Comparison of ENCODE assay signal across 8 cellular contexts in genomic region chr6:30571085-30572077, GRCh38. TPM values are rescaled to one million over a fixed set of nuclear protein-coding genes. Genes with fewer than 3 reads are reported as not detected.
DNase-seq lines count a peak whose midpoint lies in the region; ATAC-seq and TF ChIP-seq lines count a peak whose summit lies in the region.

ABCF1 (plus strand) TSS chr6:30571442; CDS start chr6:30571488, 46 bp downstream.

- H3K27me3 ChIP-seq in Karpas-422 (ENCODE audit: low read length) (no peaks in the 10 kb centered on the region), esophagus muscularis mucosa (no peaks in the 10 kb centered on the region)

- H3K4me3 ChIP-seq in Karpas-422 (ENCODE audit: low read length) (peak within 1 kb of the TSS; percentile 84), esophagus muscularis mucosa (peak within 1 kb of the TSS; percentile 76 to 85 (median 77))

- TF ChIP-seq EP300 in esophagus muscularis mucosa (IDR thresholded peaks at IDR 0.05) = no peak

- H3K27ac ChIP-seq in Karpas-422 (ENCODE audit: low read length) (peak within 1 kb of the TSS; percentile 57), esophagus muscularis mucosa (replicated peaks in 1 of 4) (peak within 1 kb of the TSS; percentile 88 to 92 (median 92))

- no peaks in the 10 kb centered on the region for H3K9me2 ChIP-seq in Karpas-422 (replicated peaks; ENCODE audit: insufficient read depth, low read length)

- peak; percentile 96 for ATAC-seq in GM21825 (IDR thresholded peaks at IDR 0.05; ENCODE audit: unreplicated experiment)

- H3K9me3 ChIP-seq in Karpas-422 (ENCODE audit: low read length) (no peaks in the 10 kb centered on the region), esophagus muscularis mucosa (no peaks in the 10 kb centered on the region)

- H3K79me2 ChIP-seq in Karpas-422 (ENCODE audit: low read length) = peaks cover 48% of the 10 kb centered on the region

- DNase-seq in DMS79 treated with DMSO at 0.1 percent for 48 hours (lab: John Stamatoyannopoulos, UW) (peak; percentile 91), Karpas-422 (peak; percentile 99), RKO (ENCODE audit: low spot score) (peak; percentile 96), activated T-helper 1 cell treated with Interleukin-2 at 50 U/mL for 16 hours (ENCODE audit: low read depth) (peak; percentile 100), esophagus muscularis mucosa (ENCODE audit: extremely low spot score) (peak; percentile 99), myocyte (ENCODE audit: low read depth) (peak; percentile 97)
- DNase-seq in stimulated activated CD8-positive, alpha-beta memory T cell treated with anti-CD3 and anti-CD28 coated beads, Interleukin-7, amount 100 ng/mL, for 48 hours (ENCODE audit: extremely low read depth in 1 of 2, low read depth in 1 of 2) = peak; percentile 96 to 97

- peak in 1 of 3 experiments; percentile 21 for TF ChIP-seq CTCF in esophagus muscularis mucosa (IDR thresholded peaks at IDR 0.05)

- H3K4me1 ChIP-seq in Karpas-422 (ENCODE audit: low read length) = peaks cover 37% of the 10 kb centered on the region
- H3K4me1 ChIP-seq in esophagus muscularis mucosa = peaks cover 25 to 53% (median 40%) of the 10 kb centered on the region in 4 donors

- H2AFZ ChIP-seq in Karpas-422 (ENCODE audit: low read length) = peak within 1 kb of the TSS; percentile 57

- TF ChIP-seq POLR2A in esophagus muscularis mucosa (IDR thresholded peaks at IDR 0.05; ENCODE audit: low read depth) = peak; percentile 39

- H3K4me2 ChIP-seq in Karpas-422 (ENCODE audit: low read depth, low read length, poor library complexity, severe bottlenecking) = peak within 1 kb of the TSS; percentile 83

- under 1% methylated on average over 51 of the region's 67 CpGs for WGBS in esophagus muscularis mucosa

- peak within 1 kb of the TSS; percentile 86 for H3K9ac ChIP-seq in Karpas-422 (ENCODE audit: low read length)

- intact Hi-C loops in esophagus muscularis mucosa (cut with DNase I) = loop anchor here (2.0 kb wide), 1 partner anchor 15 kb away; the partner anchor contains the start of genes GNL1 and PRR3

- peaks cover 5% of the 10 kb centered on the region; the same call in 1 of the 2 replicates for H3K36me3 ChIP-seq in Karpas-422 (ENCODE audit: insufficient read depth, low read length)
- peaks cover 0 to 8% (median 3%) of the 10 kb centered on the region in 4 donors for H3K36me3 ChIP-seq in esophagus muscularis mucosa

- peaks cover 38% of the 10 kb centered on the region for H4K20me1 ChIP-seq in Karpas-422 (ENCODE audit: insufficient read depth, low read depth, low read length)

RNA-seq across cellular contexts. Expression of gene ABCF1, which starts in this region (rescaled TPM):
- total RNA-seq in Karpas-422 (2014; rRNA removed; shearing (Covaris generic); ENCODE audit: low replicate concordance) = 14.4 and 26.0 TPM in 2 replicates
- total RNA-seq in esophagus muscularis mucosa = 10 to 100 TPM; 39.0 to 60.8 (median 51.4) TPM
- 59.6 and 66.3 TPM in 2 replicates for total RNA-seq in myocyte
- polyA plus RNA-seq in myocyte (2012) = 68.0 TPM

Comparison
In these comparisons a context has a peak if more than half of its experiments do, and no peak if none do; other contexts are left out.
1. Peak in every context shown above with its lines: DNase-seq, ATAC-seq, H3K4me3 ChIP-seq and H3K27ac ChIP-seq.